ENCODE assay signal across 1 cellular context in the genomic region with DNA sequence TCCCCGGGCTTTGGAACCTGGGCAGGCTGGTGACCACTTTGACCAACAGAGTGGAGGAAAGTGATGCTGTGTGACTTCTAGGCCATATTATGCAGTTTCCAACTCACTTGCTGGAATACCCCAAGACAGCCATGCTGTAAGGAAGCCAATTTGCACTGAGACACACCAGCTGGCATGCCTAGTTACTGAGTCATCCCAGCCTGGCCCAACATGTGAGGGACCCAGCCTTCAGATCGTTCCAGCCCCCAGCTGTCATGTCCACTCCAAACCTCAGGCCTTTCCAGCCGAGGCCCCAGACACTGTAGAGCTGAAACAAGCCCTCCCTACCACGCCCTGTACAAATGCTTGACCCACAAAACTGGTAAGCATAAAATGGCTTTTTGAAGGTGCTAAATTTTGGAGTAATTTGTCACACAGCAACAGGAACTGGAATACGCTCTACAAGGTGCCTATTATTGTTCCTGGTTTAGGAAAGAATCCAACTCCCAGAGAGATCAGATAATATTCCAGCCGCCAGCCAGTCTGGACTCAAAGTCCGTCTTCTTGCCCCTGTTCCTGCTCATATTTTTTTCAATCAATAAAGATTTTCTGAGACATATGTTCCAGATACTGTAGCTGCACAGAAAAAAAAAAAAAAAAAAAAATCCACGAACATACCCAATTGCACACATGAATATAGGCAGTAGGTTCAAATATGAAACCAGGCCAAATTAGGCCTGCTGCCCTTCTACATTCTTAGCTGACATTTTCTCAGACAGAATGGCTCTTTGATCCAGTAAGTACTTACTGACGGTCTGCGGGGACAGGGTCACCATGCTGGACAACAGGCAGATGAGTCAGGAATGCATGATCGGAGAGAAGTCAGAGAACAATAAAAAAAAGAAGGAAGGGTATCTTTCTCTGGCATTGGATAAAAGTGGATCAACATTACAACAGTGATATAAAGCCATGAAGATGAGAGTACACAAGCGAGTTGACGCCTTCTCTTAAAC.
A peak's percentile ranks its signal among the peaks of the same experiment; 100 is the strongest.
TF ChIP-seq lines count a peak whose summit lies in the region.

No MANE protein-coding gene starts in this region.

TF ChIP-seq in HepG2, 621 proteins besides CTCF, POLR2A, EP300 and RAD21 (continued from another document and continues in another):
- TF ChIP-seq, protein P1, sequence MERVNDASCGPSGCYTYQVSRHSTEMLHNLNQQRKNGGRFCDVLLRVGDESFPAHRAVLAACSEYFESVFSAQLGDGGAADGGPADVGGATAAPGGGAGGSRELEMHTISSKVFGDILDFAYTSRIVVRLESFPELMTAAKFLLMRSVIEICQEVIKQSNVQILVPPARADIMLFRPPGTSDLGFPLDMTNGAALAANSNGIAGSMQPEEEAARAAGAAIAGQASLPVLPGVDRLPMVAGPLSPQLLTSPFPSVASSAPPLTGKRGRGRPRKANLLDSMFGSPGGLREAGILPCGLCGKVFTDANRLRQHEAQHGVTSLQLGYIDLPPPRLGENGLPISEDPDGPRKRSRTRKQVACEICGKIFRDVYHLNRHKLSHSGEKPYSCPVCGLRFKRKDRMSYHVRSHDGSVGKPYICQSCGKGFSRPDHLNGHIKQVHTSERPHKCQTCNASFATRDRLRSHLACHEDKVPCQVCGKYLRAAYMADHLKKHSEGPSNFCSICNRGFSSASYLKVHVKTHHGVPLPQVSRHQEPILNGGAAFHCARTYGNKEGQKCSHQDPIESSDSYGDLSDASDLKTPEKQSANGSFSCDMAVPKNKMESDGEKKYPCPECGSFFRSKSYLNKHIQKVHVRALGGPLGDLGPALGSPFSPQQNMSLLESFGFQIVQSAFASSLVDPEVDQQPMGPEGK (CRISPR knock-in tag; IDR thresholded peaks at IDR 0.05): no peak
- TF ChIP-seq ZNF550 (CRISPR knock-in tag; IDR thresholded peaks at IDR 0.05; ENCODE audit: borderline replicate concordance): no peak
- no peak for TF ChIP-seq ZNF644 (CRISPR knock-in tag; IDR thresholded peaks at IDR 0.05; ENCODE audit: low read depth)
- peak; percentile 57; the same call in 1 of the 2 replicates for TF ChIP-seq JUND (CRISPR knock-in tag; IDR thresholded peaks at IDR 0.05)
- TF ChIP-seq, protein P2, sequence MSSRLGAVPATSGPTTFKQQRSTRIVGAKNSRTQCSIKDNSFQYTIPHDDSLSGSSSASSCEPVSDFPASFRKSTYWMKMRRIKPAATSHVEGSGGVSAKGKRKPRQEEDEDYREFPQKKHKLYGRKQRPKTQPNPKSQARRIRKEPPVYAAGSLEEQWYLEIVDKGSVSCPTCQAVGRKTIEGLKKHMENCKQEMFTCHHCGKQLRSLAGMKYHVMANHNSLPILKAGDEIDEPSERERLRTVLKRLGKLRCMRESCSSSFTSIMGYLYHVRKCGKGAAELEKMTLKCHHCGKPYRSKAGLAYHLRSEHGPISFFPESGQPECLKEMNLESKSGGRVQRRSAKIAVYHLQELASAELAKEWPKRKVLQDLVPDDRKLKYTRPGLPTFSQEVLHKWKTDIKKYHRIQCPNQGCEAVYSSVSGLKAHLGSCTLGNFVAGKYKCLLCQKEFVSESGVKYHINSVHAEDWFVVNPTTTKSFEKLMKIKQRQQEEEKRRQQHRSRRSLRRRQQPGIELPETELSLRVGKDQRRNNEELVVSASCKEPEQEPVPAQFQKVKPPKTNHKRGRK (CRISPR knock-in tag; IDR thresholded peaks at IDR 0.05): no peak
- TF ChIP-seq ZFP82 (CRISPR knock-in tag; IDR thresholded peaks at IDR 0.05; ENCODE audit: borderline replicate concordance): 0 out of 2 replicates have a peak, but pooled peaks have one; percentile 31
- peak; percentile 24; the same call in 1 of the 2 replicates for TF ChIP-seq ZNF121 (CRISPR knock-in tag; IDR thresholded peaks at IDR 0.05)
- TF ChIP-seq HMG20B (CRISPR knock-in tag; conservative IDR thresholded peaks at IDR 0.05): no peak
- TF ChIP-seq, protein P3, sequence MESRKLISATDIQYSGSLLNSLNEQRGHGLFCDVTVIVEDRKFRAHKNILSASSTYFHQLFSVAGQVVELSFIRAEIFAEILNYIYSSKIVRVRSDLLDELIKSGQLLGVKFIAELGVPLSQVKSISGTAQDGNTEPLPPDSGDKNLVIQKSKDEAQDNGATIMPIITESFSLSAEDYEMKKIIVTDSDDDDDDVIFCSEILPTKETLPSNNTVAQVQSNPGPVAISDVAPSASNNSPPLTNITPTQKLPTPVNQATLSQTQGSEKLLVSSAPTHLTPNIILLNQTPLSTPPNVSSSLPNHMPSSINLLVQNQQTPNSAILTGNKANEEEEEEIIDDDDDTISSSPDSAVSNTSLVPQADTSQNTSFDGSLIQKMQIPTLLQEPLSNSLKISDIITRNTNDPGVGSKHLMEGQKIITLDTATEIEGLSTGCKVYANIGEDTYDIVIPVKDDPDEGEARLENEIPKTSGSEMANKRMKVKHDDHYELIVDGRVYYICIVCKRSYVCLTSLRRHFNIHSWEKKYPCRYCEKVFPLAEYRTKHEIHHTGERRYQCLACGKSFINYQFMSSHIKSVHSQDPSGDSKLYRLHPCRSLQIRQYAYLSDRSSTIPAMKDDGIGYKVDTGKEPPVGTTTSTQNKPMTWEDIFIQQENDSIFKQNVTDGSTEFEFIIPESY (CRISPR knock-in tag; IDR thresholded peaks at IDR 0.05): no peak
- 0 out of 2 replicates have a peak, but pooled peaks have one; percentile 7 for TF ChIP-seq TCF7 (IDR thresholded peaks at IDR 0.05; ENCODE audit: low read depth)
- TF ChIP-seq, protein P4, sequence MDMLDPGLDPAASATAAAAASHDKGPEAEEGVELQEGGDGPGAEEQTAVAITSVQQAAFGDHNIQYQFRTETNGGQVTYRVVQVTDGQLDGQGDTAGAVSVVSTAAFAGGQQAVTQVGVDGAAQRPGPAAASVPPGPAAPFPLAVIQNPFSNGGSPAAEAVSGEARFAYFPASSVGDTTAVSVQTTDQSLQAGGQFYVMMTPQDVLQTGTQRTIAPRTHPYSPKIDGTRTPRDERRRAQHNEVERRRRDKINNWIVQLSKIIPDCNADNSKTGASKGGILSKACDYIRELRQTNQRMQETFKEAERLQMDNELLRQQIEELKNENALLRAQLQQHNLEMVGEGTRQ (IDR thresholded peaks at IDR 0.05; ENCODE audit: low read depth, low read length): no peak
- TF ChIP-seq, protein P4 (CRISPR knock-in tag; IDR thresholded peaks at IDR 0.05; ENCODE audit: borderline replicate concordance): no peak
- TF ChIP-seq, protein P5, sequence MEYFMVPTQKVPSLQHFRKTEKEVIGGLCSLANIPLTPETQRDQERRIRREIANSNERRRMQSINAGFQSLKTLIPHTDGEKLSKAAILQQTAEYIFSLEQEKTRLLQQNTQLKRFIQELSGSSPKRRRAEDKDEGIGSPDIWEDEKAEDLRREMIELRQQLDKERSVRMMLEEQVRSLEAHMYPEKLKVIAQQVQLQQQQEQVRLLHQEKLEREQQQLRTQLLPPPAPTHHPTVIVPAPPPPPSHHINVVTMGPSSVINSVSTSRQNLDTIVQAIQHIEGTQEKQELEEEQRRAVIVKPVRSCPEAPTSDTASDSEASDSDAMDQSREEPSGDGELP (IDR thresholded peaks at IDR 0.05; ENCODE audit: borderline replicate concordance, low read depth): peak; percentile 72; the same call in 1 of the 2 replicates
- TF ChIP-seq, protein P6, sequence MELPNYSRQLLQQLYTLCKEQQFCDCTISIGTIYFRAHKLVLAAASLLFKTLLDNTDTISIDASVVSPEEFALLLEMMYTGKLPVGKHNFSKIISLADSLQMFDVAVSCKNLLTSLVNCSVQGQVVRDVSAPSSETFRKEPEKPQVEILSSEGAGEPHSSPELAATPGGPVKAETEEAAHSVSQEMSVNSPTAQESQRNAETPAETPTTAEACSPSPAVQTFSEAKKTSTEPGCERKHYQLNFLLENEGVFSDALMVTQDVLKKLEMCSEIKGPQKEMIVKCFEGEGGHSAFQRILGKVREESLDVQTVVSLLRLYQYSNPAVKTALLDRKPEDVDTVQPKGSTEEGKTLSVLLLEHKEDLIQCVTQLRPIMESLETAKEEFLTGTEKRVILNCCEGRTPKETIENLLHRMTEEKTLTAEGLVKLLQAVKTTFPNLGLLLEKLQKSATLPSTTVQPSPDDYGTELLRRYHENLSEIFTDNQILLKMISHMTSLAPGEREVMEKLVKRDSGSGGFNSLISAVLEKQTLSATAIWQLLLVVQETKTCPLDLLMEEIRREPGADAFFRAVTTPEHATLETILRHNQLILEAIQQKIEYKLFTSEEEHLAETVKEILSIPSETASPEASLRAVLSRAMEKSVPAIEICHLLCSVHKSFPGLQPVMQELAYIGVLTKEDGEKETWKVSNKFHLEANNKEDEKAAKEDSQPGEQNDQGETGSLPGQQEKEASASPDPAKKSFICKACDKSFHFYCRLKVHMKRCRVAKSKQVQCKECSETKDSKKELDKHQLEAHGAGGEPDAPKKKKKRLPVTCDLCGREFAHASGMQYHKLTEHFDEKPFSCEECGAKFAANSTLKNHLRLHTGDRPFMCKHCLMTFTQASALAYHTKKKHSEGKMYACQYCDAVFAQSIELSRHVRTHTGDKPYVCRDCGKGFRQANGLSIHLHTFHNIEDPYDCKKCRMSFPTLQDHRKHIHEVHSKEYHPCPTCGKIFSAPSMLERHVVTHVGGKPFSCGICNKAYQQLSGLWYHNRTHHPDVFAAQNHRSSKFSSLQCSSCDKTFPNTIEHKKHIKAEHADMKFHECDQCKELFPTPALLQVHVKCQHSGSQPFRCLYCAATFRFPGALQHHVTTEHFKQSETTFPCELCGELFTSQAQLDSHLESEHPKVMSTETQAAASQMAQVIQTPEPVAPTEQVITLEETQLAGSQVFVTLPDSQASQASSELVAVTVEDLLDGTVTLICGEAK (IDR thresholded peaks at IDR 0.05): peak; percentile 82
- TF ChIP-seq, protein P6 (CRISPR knock-in tag; IDR thresholded peaks at IDR 0.05): peak; percentile 16; the same call in 1 of the 2 replicates
- TF ChIP-seq XRCC5 (optimal IDR thresholded peaks at IDR 0.05; ENCODE audit: low read length): no peak
- TF ChIP-seq CHD4 (IDR thresholded peaks at IDR 0.05; ENCODE audit: borderline replicate concordance, low read length): peak; percentile 22; the same call in 1 of the 2 replicates
- TF ChIP-seq, protein P7, sequence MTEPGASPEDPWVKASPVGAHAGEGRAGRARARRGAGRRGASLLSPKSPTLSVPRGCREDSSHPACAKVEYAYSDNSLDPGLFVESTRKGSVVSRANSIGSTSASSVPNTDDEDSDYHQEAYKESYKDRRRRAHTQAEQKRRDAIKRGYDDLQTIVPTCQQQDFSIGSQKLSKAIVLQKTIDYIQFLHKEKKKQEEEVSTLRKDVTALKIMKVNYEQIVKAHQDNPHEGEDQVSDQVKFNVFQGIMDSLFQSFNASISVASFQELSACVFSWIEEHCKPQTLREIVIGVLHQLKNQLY (CRISPR knock-in tag; IDR thresholded peaks at IDR 0.05): no peak
- TF ChIP-seq, protein P8, sequence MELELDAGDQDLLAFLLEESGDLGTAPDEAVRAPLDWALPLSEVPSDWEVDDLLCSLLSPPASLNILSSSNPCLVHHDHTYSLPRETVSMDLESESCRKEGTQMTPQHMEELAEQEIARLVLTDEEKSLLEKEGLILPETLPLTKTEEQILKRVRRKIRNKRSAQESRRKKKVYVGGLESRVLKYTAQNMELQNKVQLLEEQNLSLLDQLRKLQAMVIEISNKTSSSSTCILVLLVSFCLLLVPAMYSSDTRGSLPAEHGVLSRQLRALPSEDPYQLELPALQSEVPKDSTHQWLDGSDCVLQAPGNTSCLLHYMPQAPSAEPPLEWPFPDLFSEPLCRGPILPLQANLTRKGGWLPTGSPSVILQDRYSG (CRISPR knock-in tag; IDR thresholded peaks at IDR 0.05): no peak
- no peak for TF ChIP-seq FOXK2 (IDR thresholded peaks at IDR 0.05)
- TF ChIP-seq, protein P9, sequence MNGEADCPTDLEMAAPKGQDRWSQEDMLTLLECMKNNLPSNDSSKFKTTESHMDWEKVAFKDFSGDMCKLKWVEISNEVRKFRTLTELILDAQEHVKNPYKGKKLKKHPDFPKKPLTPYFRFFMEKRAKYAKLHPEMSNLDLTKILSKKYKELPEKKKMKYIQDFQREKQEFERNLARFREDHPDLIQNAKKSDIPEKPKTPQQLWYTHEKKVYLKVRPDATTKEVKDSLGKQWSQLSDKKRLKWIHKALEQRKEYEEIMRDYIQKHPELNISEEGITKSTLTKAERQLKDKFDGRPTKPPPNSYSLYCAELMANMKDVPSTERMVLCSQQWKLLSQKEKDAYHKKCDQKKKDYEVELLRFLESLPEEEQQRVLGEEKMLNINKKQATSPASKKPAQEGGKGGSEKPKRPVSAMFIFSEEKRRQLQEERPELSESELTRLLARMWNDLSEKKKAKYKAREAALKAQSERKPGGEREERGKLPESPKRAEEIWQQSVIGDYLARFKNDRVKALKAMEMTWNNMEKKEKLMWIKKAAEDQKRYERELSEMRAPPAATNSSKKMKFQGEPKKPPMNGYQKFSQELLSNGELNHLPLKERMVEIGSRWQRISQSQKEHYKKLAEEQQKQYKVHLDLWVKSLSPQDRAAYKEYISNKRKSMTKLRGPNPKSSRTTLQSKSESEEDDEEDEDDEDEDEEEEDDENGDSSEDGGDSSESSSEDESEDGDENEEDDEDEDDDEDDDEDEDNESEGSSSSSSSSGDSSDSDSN (CRISPR knock-in tag; IDR thresholded peaks at IDR 0.05): no peak
- TF ChIP-seq SAP130 (CRISPR knock-in tag; IDR thresholded peaks at IDR 0.05; ENCODE audit: low read depth): peak; percentile 44
- peak; percentile 33 for TF ChIP-seq YY1 (IDR thresholded peaks at IDR 0.05; ENCODE audit: insufficient read depth, insufficient replicate concordance, low read depth, low read length)
- 0 out of 2 replicates have a peak, but pooled peaks have one; percentile 10 for TF ChIP-seq SOX5 (CRISPR knock-in tag; IDR thresholded peaks at IDR 0.05; ENCODE audit: borderline replicate concordance)
- TF ChIP-seq RARA (CRISPR knock-in tag; IDR thresholded peaks at IDR 0.05): no peak
